24 cellular contexts compared by ENCODE assay signal in the genomic region with DNA sequence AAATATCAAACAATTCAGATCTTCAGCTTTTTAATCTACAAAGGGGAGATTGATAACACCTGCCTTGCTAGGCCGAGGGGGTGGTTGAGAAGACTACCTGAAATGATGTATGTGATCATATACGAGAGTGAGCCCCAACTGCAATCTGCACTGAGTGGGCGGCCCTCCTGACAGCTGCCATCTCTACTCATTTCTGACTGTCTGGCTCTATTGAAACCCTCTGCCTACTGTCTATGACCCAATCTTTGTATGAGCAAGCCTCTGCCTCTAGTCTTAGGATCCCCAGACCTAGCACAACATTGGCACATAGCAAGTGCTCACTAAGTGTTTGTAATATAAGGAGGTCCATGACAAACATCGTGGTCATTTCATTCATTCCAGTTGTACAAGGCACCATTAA.
"Had no signal": no experiment of that assay in that cellular context is flagged by ENCODE, and none has a peak within 500 bp of the region (broad histone marks: within the 10 kb centered on the region; RNA-seq: fewer than 3 reads in every experiment).

No MANE protein-coding gene starts in this region.

- H3K27ac Mint-ChIP-seq: memory B cell; naive thymus-derived CD8-positive, alpha-beta T cell; nephron progenitor cell; neural progenitor cell; progenitor cell of endocrine pancreas; stimulated activated naive B cell treated with anti-CD40 and anti-IgM and Interleukin-4, amounts not matched to agents 10 μg/mL and 1 μg/mL and 100 μg/mL, for 72 hours had no signal

- ATAC-seq: naive thymus-derived CD8-positive, alpha-beta T cell; right lobe of liver; stimulated activated naive B cell treated with anti-CD40 and anti-IgM and Interleukin-4, amounts not matched to agents 10 μg/mL and 1 μg/mL and 100 μg/mL, for 72 hours; stimulated activated naive CD8-positive, alpha-beta T cell treated with anti-CD3 and anti-CD28 coated beads, Interleukin-15, Interleukin-2, amounts not matched to agents 100 U/mL and 50 U/mL, for 24 hours had no signal

- H3K36me3 Mint-ChIP-seq: memory B cell; naive thymus-derived CD8-positive, alpha-beta T cell; stimulated activated naive B cell treated with anti-CD40 and anti-IgM and Interleukin-4, amounts not matched to agents 10 μg/mL and 1 μg/mL and 100 μg/mL, for 72 hours had no signal

- DNase-seq: islet precursor cell; left ventricle myocardium inferior; naive thymus-derived CD8-positive, alpha-beta T cell; nephron progenitor cell; occipital lobe; right lobe of liver; stimulated activated CD4-positive, alpha-beta T cell treated with anti-CD3 and anti-CD28 coated beads, Interleukin-12 subunit alpha, Interleukin-12 subunit beta, amount 100 ng/mL, for 4 hours; stimulated activated CD4-positive, alpha-beta T cell treated with anti-CD3 and anti-CD28 coated beads, Interleukin-15, amount 100 ng/mL, for 24 hours; stimulated activated CD4-positive, alpha-beta T cell treated with anti-CD3 and anti-CD28 coated beads, Interleukin-2, amount 100 ng/mL, for 24 hours; stimulated activated CD4-positive, alpha-beta T cell treated with anti-CD3 and anti-CD28 coated beads, Interleukin-4, amount 100 ng/mL, for 1 hour; stimulated activated naive B cell treated with anti-CD40 and anti-IgM and Interleukin-4, amounts not matched to agents 10 μg/mL and 1 μg/mL and 100 μg/mL, for 72 hours; stimulated activated naive CD8-positive, alpha-beta T cell treated with anti-CD3 and anti-CD28 coated beads, Interleukin-15, Interleukin-2, amounts not matched to agents 100 U/mL and 50 U/mL, for 24 hours; stomach; testis; thyroid gland; transverse colon; upper lobe of left lung had no signal

- H3K27me3 Mint-ChIP-seq: memory B cell; progenitor cell of endocrine pancreas; stimulated activated naive B cell treated with anti-CD40 and anti-IgM and Interleukin-4, amounts not matched to agents 10 μg/mL and 1 μg/mL and 100 μg/mL, for 72 hours had no signal

- H3K4me1 ChIP-seq: testis, thyroid gland had no signal

- H3K9me3 ChIP-seq: left ventricle myocardium inferior, neutrophil, right atrium auricular region, right lobe of liver, stomach, testis, thyroid gland, transverse colon, upper lobe of left lung, vagina had no signal

- H3K4me3 ChIP-seq: left ventricle myocardium inferior, neural progenitor cell, right atrium auricular region, right lobe of liver, skin epidermis, stomach, testis, thyroid gland, transverse colon, upper lobe of left lung, vagina had no signal

- H3K9ac ChIP-seq: neural progenitor cell had no signal

- H2AFZ ChIP-seq: neural progenitor cell had no signal

- H3K4me2 ChIP-seq: neural progenitor cell had no signal

- H3K4me3 Mint-ChIP-seq: memory B cell; naive thymus-derived CD8-positive, alpha-beta T cell; nephron progenitor cell; neural progenitor cell; stimulated activated naive B cell treated with anti-CD40 and anti-IgM and Interleukin-4, amounts not matched to agents 10 μg/mL and 1 μg/mL and 100 μg/mL, for 72 hours had no signal

- H3K27me3 ChIP-seq: neural progenitor cell, neutrophil, right atrium auricular region, right lobe of liver, stomach, testis, thyroid gland, transverse colon, upper lobe of left lung, vagina had no signal

- H3K27ac ChIP-seq: left ventricle myocardium inferior, neural progenitor cell, neutrophil, right atrium auricular region, skin epidermis, testis, thyroid gland, transverse colon, upper lobe of left lung had no signal

- H3K9me3 Mint-ChIP-seq: nephron progenitor cell had no signal

- H3K36me3 ChIP-seq: left ventricle myocardium inferior, neural progenitor cell, neutrophil, right atrium auricular region, right lobe of liver, stomach, thyroid gland, transverse colon, upper lobe of left lung, vagina had no signal

- H3K4me1 Mint-ChIP-seq: memory B cell; naive thymus-derived CD8-positive, alpha-beta T cell; stimulated activated naive B cell treated with anti-CD40 and anti-IgM and Interleukin-4, amounts not matched to agents 10 μg/mL and 1 μg/mL and 100 μg/mL, for 72 hours had no signal
